23 cellular contexts compared by ENCODE assay signal in the genomic region with DNA sequence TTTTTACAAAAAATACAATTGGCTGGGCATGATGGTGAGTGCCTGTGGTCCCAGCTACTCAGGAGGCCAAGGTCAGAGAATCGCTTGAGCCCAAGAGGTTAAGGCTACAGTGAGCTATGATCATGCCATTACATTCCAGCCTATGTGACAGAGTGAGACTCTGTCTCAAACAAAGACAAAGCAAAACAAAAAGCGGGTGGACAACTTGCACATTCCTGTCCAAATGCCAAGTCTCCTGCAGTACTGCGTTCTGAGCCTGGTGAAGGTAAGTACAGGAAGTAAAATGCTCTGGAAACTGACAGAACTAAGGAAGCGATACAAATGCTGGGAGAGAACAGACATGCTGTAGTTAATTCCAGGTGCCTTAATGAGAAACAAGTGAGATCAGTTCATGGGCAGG. TPM values are rescaled to one million over a fixed set of nuclear protein-coding genes. Genes with fewer than 3 reads are reported as not detected.
A peak's percentile ranks its signal among the peaks of the same experiment; 100 is the strongest.
DNase-seq lines count a peak whose midpoint lies in the region; ATAC-seq, FAIRE-seq and TF ChIP-seq lines count a peak whose summit lies in the region.
"Had no signal": no experiment of that assay in that cellular context is flagged by ENCODE, and none has a peak within 500 bp of the region (broad histone marks: within the 10 kb centered on the region; RNA-seq: fewer than 3 reads in every experiment).

No MANE protein-coding gene starts in this region.

- no peak overlapping the region for H3K4ac ChIP-seq in H1 (replicated peaks; ENCODE audit: insufficient read length, low read depth, low read length)

- TF ChIP-seq CTCF in HCT116 (IDR thresholded peaks at IDR 0.05 in 2 of 3, conservative IDR thresholded peaks at IDR 0.05 in 1 of 3; ENCODE audit: borderline replicate concordance in 1 of 3, insufficient read depth in 1 of 3, low read depth in 2 of 3, low read length in 2 of 3) (no peak), Panc1 (IDR thresholded peaks at IDR 0.05) (no peak), H1 (IDR thresholded peaks at IDR 0.05; ENCODE audit: control extremely low read depth in 1 of 3, insufficient read depth in 1 of 3, low read depth in 1 of 3, low read length in 3 of 3) (no peak), prostate gland (IDR thresholded peaks at IDR 0.05) (no peak), GM10266 (IDR thresholded peaks at IDR 0.05; ENCODE audit: control insufficient read depth, insufficient read depth, low read depth, missing control alignments) (no peak)

- no peaks in the 10 kb centered on the region for H3K9me3 ChIP-seq in HCT116 (ENCODE audit: control insufficient read depth in 1 of 2, insufficient read depth in 1 of 2, low read depth in 1 of 2, low read length in 2 of 2)
- H3K9me3 ChIP-seq in Panc1 (ENCODE audit: control insufficient read depth, insufficient read depth, low read depth, low read length), result no peaks in the 10 kb centered on the region
- no peaks in the 10 kb centered on the region for H3K9me3 ChIP-seq in H1 (ENCODE audit: insufficient read depth in 2 of 2, low read depth in 1 of 2, low read length in 1 of 2)
- no peaks in the 10 kb centered on the region for H3K9me3 ChIP-seq in prostate gland
- no peaks in the 10 kb centered on the region for H3K9me3 ChIP-seq in right cardiac atrium (ENCODE audit: control insufficient read depth, low read length)
- H3K9me3 ChIP-seq: SJSA1 had no signal

- POLR2A ChIA-PET in HCT116 (lab: Charles Lee), result interaction anchor here (1.0 kb wide), 1 partner anchor 20 kb away, joined by 3 read pairs; a partner anchor contains a TSS
- POLR2A ChIA-PET in Panc1 (lab: Charles Lee), result no interaction called here
- POLR2A ChIA-PET in H1 (lab: Charles Lee; ENCODE audit: partially characterized antibody), result interaction anchor here (0.8 kb wide), 1 partner anchor 11 kb away, joined by 4 read pairs; no protein-coding TSS in a partner anchor

- FAIRE-seq in H1 (lab: Jason Lieb, UNC), result no peak
- FAIRE-seq: A204.1, GM12891 had no signal

- RAD21 ChIA-PET in HCT116 (lab: Charles Lee; ENCODE audit: low non-redundant PET in 1 of 2, low total read pairs in 2 of 2, uncharacterized antibody in 2 of 2, unreplicated experiment in 2 of 2), result no interaction called here

- no peak overlapping the region for H3K9ac ChIP-seq in HCT116 (ENCODE audit: low read length)
- H3K9ac ChIP-seq in H1 (replicated peaks in 1 of 4; ENCODE audit: extremely low read depth in 1 of 4, low read depth in 3 of 4, low read length in 3 of 4), result no peak overlapping the region
- H3K9ac ChIP-seq: GM23248 had no signal

- H3K79me2 ChIP-seq in HCT116 (ENCODE audit: insufficient read depth, low read length), result no peaks in the 10 kb centered on the region
- H3K79me2 ChIP-seq in H1 (ENCODE audit: control insufficient read depth in 1 of 2, insufficient read depth in 2 of 2, low read length in 2 of 2), result no peaks in the 10 kb centered on the region

- intact Hi-C loops in HCT116 (cut with micrococcal nuclease) (no loop called here), Panc1 (cut with micrococcal nuclease; ENCODE audit: unreplicated experiment) (no loop called here), prostate gland (cut with DNase I) (no loop called here), right cardiac atrium (cut with DNase I) (no loop called here), left ventricle myocardium superior (cut with micrococcal nuclease) (no loop called here)

- no peak overlapping the region for H3K23ac ChIP-seq in H1 (ENCODE audit: insufficient read length)

- in situ Hi-C loops in Panc1 (cut with HindIII; ENCODE audit: low pct_unique_long_range_greater_than_20kb, low sequenced_read_pairs), result no loop called here

- TF ChIP-seq EP300 in H1 (IDR thresholded peaks at IDR 0.05; ENCODE audit: borderline replicate concordance in 1 of 2, low read depth in 2 of 2, low read length in 2 of 2), result no peak

- no peak overlapping the region for H4K5ac ChIP-seq in H1 (ENCODE audit: insufficient read length, low read depth, low read length)

- no peaks in the 10 kb centered on the region for H3K36me3 ChIP-seq in HCT116 (ENCODE audit: control insufficient read depth in 1 of 2, insufficient read depth in 2 of 2, low read length in 2 of 2)
- H3K36me3 ChIP-seq in Panc1 (ENCODE audit: control insufficient read depth, insufficient read depth, low read length), result no peaks in the 10 kb centered on the region
- no peaks in the 10 kb centered on the region for H3K36me3 ChIP-seq in H1 (ENCODE audit: control insufficient read depth in 2 of 4, insufficient read depth in 4 of 4, low read length in 3 of 4)
- no peaks in the 10 kb centered on the region for H3K36me3 ChIP-seq in prostate gland
- H3K36me3 ChIP-seq: SJSA1 had no signal

- no peak overlapping the region for H3K4me3 ChIP-seq in HCT116 (replicated peaks in 1 of 2; ENCODE audit: low read depth in 1 of 2, low read length in 2 of 2)
- H3K4me3 ChIP-seq in Panc1 (ENCODE audit: low read depth in 2 of 2, low read length in 2 of 2), result no peak overlapping the region
- no peak overlapping the region for H3K4me3 ChIP-seq in H1 (ENCODE audit: extremely low read depth in 1 of 4, insufficient read depth in 2 of 4, low read depth in 3 of 4, low read length in 4 of 4)
- H3K4me3 ChIP-seq in prostate gland, result no peak overlapping the region
- no peak overlapping the region for H3K4me3 ChIP-seq in right cardiac atrium (ENCODE audit: low read length)
- H3K4me3 ChIP-seq: GM23248, SJSA1 had no signal

- ATAC-seq in HCT116 (no peak), Panc1 (0 out of 2 replicates have a peak, but pooled peaks have one; percentile 38), right cardiac atrium (no peak), left ventricle myocardium superior (no peak)
- ATAC-seq: Right ventricle myocardium inferior had no signal

- no peaks in the 10 kb centered on the region for H3K79me1 ChIP-seq in H1 (ENCODE audit: low read depth, low read length)

- H3K4me1 ChIP-seq in HCT116 (ENCODE audit: control insufficient read depth in 1 of 2, insufficient read depth in 2 of 2, low read length in 2 of 2), result no peaks in the 10 kb centered on the region; a peak in 1 of 4 replicates
- H3K4me1 ChIP-seq in Panc1 (ENCODE audit: control insufficient read depth, insufficient read depth, low read length), result no peaks in the 10 kb centered on the region
- no peaks in the 10 kb centered on the region for H3K4me1 ChIP-seq in H1 (replicated peaks in 1 of 4; ENCODE audit: control insufficient read depth in 3 of 4, insufficient read depth in 4 of 4, low read length in 3 of 4)
- no peaks in the 10 kb centered on the region for H3K4me1 ChIP-seq in prostate gland (replicated peaks)
- no peaks in the 10 kb centered on the region for H3K4me1 ChIP-seq in right cardiac atrium (ENCODE audit: control insufficient read depth, insufficient read depth, low read length)
- H3K4me1 ChIP-seq: SJSA1 had no signal

- TF ChIP-seq RAD21 in HCT116 (IDR thresholded peaks at IDR 0.05; ENCODE audit: low read depth), result no peak
- TF ChIP-seq RAD21 in H1 (IDR thresholded peaks at IDR 0.05 in 1 of 2, conservative IDR thresholded peaks at IDR 0.05 in 1 of 2; ENCODE audit: low read depth in 2 of 2, low read length in 2 of 2), result no peak

- no peak for TF ChIP-seq POLR2A in HCT116 (IDR thresholded peaks at IDR 0.05; ENCODE audit: borderline replicate concordance, extremely low read depth, insufficient read depth, insufficient read length)
- no peak for TF ChIP-seq POLR2A in H1 (IDR thresholded peaks at IDR 0.05; ENCODE audit: control extremely low read depth in 1 of 2, low read depth in 2 of 2, low read length in 2 of 2)
- no peak for TF ChIP-seq POLR2A in prostate gland (IDR thresholded peaks at IDR 0.05)

- no peak overlapping the region for H2BK5ac ChIP-seq in H1 (ENCODE audit: low read depth, low read length)

- H3K27ac ChIP-seq in HCT116 (ENCODE audit: low read depth, low read length) (no peak overlapping the region), Panc1 (ENCODE audit: low read length) (no peak overlapping the region), H1 (ENCODE audit: low read depth, low read length) (no peak overlapping the region), prostate gland (no peak overlapping the region), right cardiac atrium (ENCODE audit: low read length) (no peak overlapping the region)
- H3K27ac ChIP-seq: GM23248, SJSA1 had no signal

- H3K4me2 ChIP-seq in HCT116 (ENCODE audit: low read length), result no peak overlapping the region
- H3K4me2 ChIP-seq in H1 (ENCODE audit: insufficient read depth in 1 of 2, low read depth in 2 of 2, low read length in 2 of 2), result no peak overlapping the region

- H3K18ac ChIP-seq in H1 (ENCODE audit: extremely low read depth, low read length), result no peak overlapping the region

- BruUV-seq in HCT116 (replicated peaks; lab: Mats Ljungman, UMichigan) (no TSS peak), Panc1 (replicated peaks; lab: Mats Ljungman, UMichigan) (no TSS peak)

- no peak overlapping the region for H2AK5ac ChIP-seq in H1 (ENCODE audit: low read depth, low read length)

- H2AFZ ChIP-seq in HCT116 (ENCODE audit: low read depth, low read length, poor library complexity, severe bottlenecking) (peak overlapping the region; percentile 32), H1 (ENCODE audit: low read length) (0 out of 2 replicates have a peak overlapping the region, but pooled peaks have one; percentile 29)
- H2AFZ ChIP-seq: GM23248 had no signal

- no peak overlapping the region for H2BK15ac ChIP-seq in H1 (ENCODE audit: low read length)

- no peak overlapping the region for H2BK20ac ChIP-seq in H1 (ENCODE audit: low read length)

- no peaks in the 10 kb centered on the region for H3K9me2 ChIP-seq in HCT116 (ENCODE audit: insufficient read depth)

- WGBS in H1 (ENCODE audit: extremely low coverage in 1 of 2, insufficient coverage in 1 of 2, insufficient read length in 1 of 2, insufficient replicate concordance in 2 of 2, low coverage in 1 of 2, low lambda C conversion rate in 2 of 2, missing lambda C conversion rate in 1 of 2), 2 experiments, result 88% methylated on average over 4 of the region's 4 CpGs; no CpG with 5 or more reads in 1 of the 2 experiments
- WGBS in prostate gland, result 32% methylated on average over 4 of the region's 4 CpGs
- 63% methylated on average over 4 of the region's 4 CpGs for WGBS in right cardiac atrium

- H2BK12ac ChIP-seq in H1 (ENCODE audit: low read depth, low read length), result no peak overlapping the region

- CTCF ChIA-PET in HCT116 (lab: Charles Lee) (no interaction called here), Panc1 (lab: Charles Lee) (interaction anchor here (0.9 kb wide), 1 partner anchor 20 kb away, joined by 3 read pairs; no protein-coding TSS in a partner anchor), H1 (lab: Charles Lee; ENCODE audit: partially characterized antibody) (interaction anchor here (0.6 to 3.6 kb wide), 2 partner anchors 9 to 255 kb away, joined by 3 to 19 read pairs; no protein-coding TSS in a partner anchor)

- no peak overlapping the region for H3K56ac ChIP-seq in H1 (replicated peaks; ENCODE audit: insufficient read length, low read depth, low read length)

- no peak overlapping the region for H4K8ac ChIP-seq in H1 (ENCODE audit: extremely low read depth, insufficient read depth, low read length)

- H3K23me2 ChIP-seq in H1 (ENCODE audit: low read depth, low read length), result no peaks in the 10 kb centered on the region

- DNase-seq in HCT116 (ENCODE audit: low read depth, low spot score) (no peak), Panc1 (ENCODE audit: low read depth, low spot score) (no peak), H1 (ENCODE audit: low read depth in 1 of 2, low spot score in 2 of 2) (no peak), prostate gland (ENCODE audit: low spot score) (peak; percentile 37), right cardiac atrium (no peak), GM10266 (ENCODE audit: extremely low spot score) (no peak), left ventricle myocardium superior (no peak)
- DNase-seq: DMS79 treated with DMSO at 0.1 percent for 48 hours, GM23248, HCEC 1CT, IMR-90, Karpas-422, NCI-H1092, NCI-H1436 treated with DMSO at 0.1 percent for 48 hours, NCI-H2029, NCI-H345, NCI-H526, OCI-M1, T-helper 1 cell had no signal

- H4K20me1 ChIP-seq in HCT116 (ENCODE audit: insufficient read depth) (no peaks in the 10 kb centered on the region), H1 (replicated peaks in 1 of 2; ENCODE audit: control insufficient read depth in 1 of 2, insufficient read depth in 2 of 2, low read length in 2 of 2) (no peaks in the 10 kb centered on the region)

- no peak overlapping the region for H2BK120ac ChIP-seq in H1 (replicated peaks; ENCODE audit: low read depth, low read length)

- no peak overlapping the region for H4K91ac ChIP-seq in H1 (replicated peaks; ENCODE audit: insufficient read length, low read length)

- H3K14ac ChIP-seq in H1 (ENCODE audit: insufficient read length), result no peak overlapping the region

- H3K27me3 ChIP-seq in HCT116 (ENCODE audit: insufficient read depth, low read length) (0 out of 2 replicates have a peak, but pooled peaks cover 5% of the 10 kb centered on the region), Panc1 (ENCODE audit: control insufficient read depth, insufficient read depth, low read length) (peaks cover 14% of the 10 kb centered on the region; the same call in 1 of the 2 replicates), H1 (replicated peaks in 1 of 4; ENCODE audit: control insufficient read depth in 3 of 4, extremely low read depth in 1 of 4, insufficient read depth in 3 of 4, low read length in 3 of 4) (no peaks in the 10 kb centered on the region), prostate gland (replicated peaks; ENCODE audit: insufficient read depth) (no peaks in the 10 kb centered on the region), right cardiac atrium (ENCODE audit: control insufficient read depth, insufficient read depth) (no peaks in the 10 kb centered on the region)

RNA-seq across cellular contexts. Expression of a gene that starts 20.4 kb away (rescaled TPM):
- total RNA-seq in HCT116 (2021; ENCODE audit: unreplicated experiment) (11.6 TPM), Panc1 (2021; ENCODE audit: unreplicated experiment) (6.8 TPM), prostate gland (1 to 10 TPM; 6.4 to 8.5 TPM), right cardiac atrium (10 to 100 TPM; 11.5 to 14.8 (median 13.8) TPM), left ventricle myocardium superior (19.4 TPM)
- polyA plus RNA-seq in HCT116 (2012), result 4.0 and 5.2 TPM in 2 replicates
- polyA plus RNA-seq in Panc1 (2012; ENCODE audit: insufficient read length), result 5.0 TPM
- 8.2 and 9.0 TPM in 2 replicates for total RNA-seq in H1 (2021; fragmentation: NEBNext Ultra II Directional; extraction: Animal tissue kit (Norgen Biotek cat#: 25700))
- polyA plus RNA-seq in H1 (2011; rRNA removed) (1.7 and 2.4 TPM in 2 replicates), right cardiac atrium (12.3 TPM)
- polyA plus RNA-seq in H1 (2011; cell fraction: cytosol; rRNA removed), result 3.3 TPM
- 1.8 TPM for polyA plus RNA-seq in H1 (2011; cell fraction: nucleus; rRNA removed)
- 4.6 to 6.5 TPM (median 5.1 TPM) in 4 replicates for polyA plus RNA-seq in H1 (2012, experiment 1 of 2)
- 1.1 TPM for polyA plus RNA-seq in H1 (2012, experiment 2 of 2)
- 5.7 TPM for polyA plus RNA-seq in H1 (2013, experiment 1 of 2)
- polyA plus RNA-seq in H1 (2013, experiment 2 of 2), result 6.7 TPM
- 2.2 TPM in 2 replicates for polyA minus RNA-seq in H1 (2011; rRNA and poly(A)+ RNA removed)
- 1.6 TPM for polyA minus RNA-seq in H1 (2011; cell fraction: cytosol; rRNA and poly(A)+ RNA removed)
- polyA minus RNA-seq in H1 (2011; cell fraction: nucleus; rRNA and poly(A)+ RNA removed), result 7.6 TPM

RNA-seq across cellular contexts. Expression of a gene that starts 37.3 kb away (rescaled TPM):
- total RNA-seq in HCT116 (2021; ENCODE audit: unreplicated experiment) (5.3 TPM), Panc1 (2021; ENCODE audit: unreplicated experiment) (19.9 TPM), prostate gland (10 to 100 TPM; 53.3 to 66.2 TPM), right cardiac atrium (10 to 100 TPM; 10.6 to 22.1 (median 18.2) TPM), left ventricle myocardium superior (10.0 TPM)
- polyA plus RNA-seq in HCT116 (2012), result 1.8 and 2.2 TPM in 2 replicates
- 21.3 TPM for polyA plus RNA-seq in Panc1 (2012; ENCODE audit: insufficient read length)
- total RNA-seq in H1 (2021; fragmentation: NEBNext Ultra II Directional; extraction: Animal tissue kit (Norgen Biotek cat#: 25700)), result 5.3 and 7.4 TPM in 2 replicates
- polyA plus RNA-seq in H1 (2011; rRNA removed) (2.9 and 4.3 TPM in 2 replicates), right cardiac atrium (20.2 TPM)
- polyA plus RNA-seq in H1 (2011; cell fraction: cytosol; rRNA removed), result 3.4 TPM
- polyA plus RNA-seq in H1 (2011; cell fraction: nucleus; rRNA removed), result 4.9 TPM
- 2.4 to 3.7 TPM (median 3.0 TPM) in 4 replicates for polyA plus RNA-seq in H1 (2012, experiment 1 of 2)
- polyA plus RNA-seq in H1 (2012, experiment 2 of 2), result 12.4 TPM
- 10.0 TPM for polyA plus RNA-seq in H1 (2013, experiment 1 of 2)
- 10.5 TPM for polyA plus RNA-seq in H1 (2013, experiment 2 of 2)
- polyA minus RNA-seq in H1 (2011; rRNA and poly(A)+ RNA removed), result 1.9 and 2.7 TPM in 2 replicates
- polyA minus RNA-seq in H1 (2011; cell fraction: cytosol; rRNA and poly(A)+ RNA removed), result 2.9 TPM
- 4.9 TPM for polyA minus RNA-seq in H1 (2011; cell fraction: nucleus; rRNA and poly(A)+ RNA removed)
